In the genomic region with DNA sequence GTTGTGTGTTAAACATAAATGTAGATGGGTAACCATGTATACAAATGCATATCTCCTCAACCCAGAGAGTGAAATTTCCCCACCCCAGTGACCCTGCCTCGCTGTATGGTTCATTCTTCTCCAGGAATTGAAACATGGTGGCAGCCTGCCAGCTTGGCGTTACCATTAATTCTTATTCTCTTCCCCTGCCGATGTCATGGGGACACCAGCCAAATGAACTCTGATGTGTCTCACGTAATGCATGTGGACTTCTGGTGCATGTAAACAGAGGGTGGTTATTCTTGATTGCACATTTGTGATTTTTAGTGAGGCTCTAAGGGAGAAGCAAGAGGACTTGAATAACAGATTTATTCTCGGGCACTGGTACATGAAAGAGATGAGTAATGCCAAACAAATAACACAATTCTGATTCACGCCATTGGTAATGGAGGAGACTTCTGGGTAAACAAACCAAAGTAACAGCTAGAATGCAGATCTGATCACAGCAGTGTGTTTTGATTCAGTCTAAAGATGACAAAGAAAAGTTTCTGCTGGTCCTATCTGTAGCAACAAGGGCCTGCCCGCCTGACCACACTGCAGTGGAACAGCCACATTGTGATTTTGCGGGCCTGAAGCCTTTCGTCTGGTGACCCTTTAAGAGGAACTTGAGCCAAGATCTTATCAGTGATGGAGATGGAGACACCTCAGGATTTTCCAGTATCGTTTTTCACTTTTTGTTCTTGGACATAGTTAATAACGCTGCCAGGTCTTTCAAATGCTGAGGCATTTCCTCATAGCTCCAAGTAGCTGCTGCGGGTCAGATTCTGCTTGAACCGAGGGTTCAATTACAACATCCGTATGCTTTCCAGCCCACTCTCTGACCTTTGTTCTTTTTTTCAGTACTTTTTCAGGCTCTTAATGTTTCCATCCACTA, we compare ENCODE assay signal across 8 cellular contexts.
A peak's percentile ranks its signal among the peaks of the same experiment; 100 is the strongest.
DNase-seq lines count a peak whose midpoint lies in the region; ATAC-seq and TF ChIP-seq lines count a peak whose summit lies in the region.

No MANE protein-coding gene starts in this region.

- H3K36me3 ChIP-seq in brain microvascular endothelial cell (replicated peaks) = no peaks in the 10 kb centered on the region
- no peaks in the 10 kb centered on the region for H3K36me3 ChIP-seq in tibial nerve

- H3K36me3 Mint-ChIP-seq in activated naive CD4-positive, alpha-beta T cell treated with anti-CD3 and anti-CD28 coated beads for 36 hours (ENCODE audit: low read depth) = peaks cover 52% of the 10 kb centered on the region
- peaks cover 31% of the 10 kb centered on the region for H3K36me3 Mint-ChIP-seq in stimulated activated effector memory CD8-positive, alpha-beta T cell treated with anti-CD3 and anti-CD28 coated beads, Interleukin-12 subunit alpha, Interleukin-12 subunit beta, amount 100 ng/mL, for 72 hours

- DNase-seq in DMS 273 (lab: John Stamatoyannopoulos, UW; ENCODE audit: unreplicated experiment) (peak; percentile 13), DMS 273 treated with DMSO at 0.1 percent for 48 hours (lab: John Stamatoyannopoulos, UW) (no peak), brain microvascular endothelial cell (peak; percentile 96), left lobe of liver (ENCODE audit: low spot score) (peak; percentile 94), tibial nerve (ENCODE audit: low spot score in 2 of 2) (peak; percentile 81 to 89)
- DNase-seq in activated naive CD4-positive, alpha-beta T cell treated with anti-CD3 and anti-CD28 coated beads for 36 hours = no peak
- DNase-seq in stimulated activated effector memory CD8-positive, alpha-beta T cell treated with anti-CD3 and anti-CD28 coated beads, Interleukin-12 subunit alpha, Interleukin-12 subunit beta, amount 100 ng/mL, for 72 hours (ENCODE audit: low spot score in 2 of 2) = no peak

- H3K27ac Mint-ChIP-seq in activated naive CD4-positive, alpha-beta T cell treated with anti-CD3 and anti-CD28 coated beads for 36 hours = no peak overlapping the region
- H3K27ac Mint-ChIP-seq in stimulated activated effector memory CD8-positive, alpha-beta T cell treated with anti-CD3 and anti-CD28 coated beads, Interleukin-12 subunit alpha, Interleukin-12 subunit beta, amount 100 ng/mL, for 72 hours = no peak overlapping the region

- no peak for TF ChIP-seq CTCF in brain microvascular endothelial cell (IDR thresholded peaks at IDR 0.05; ENCODE audit: low read depth, low read length, missing control alignments)
- no peak for TF ChIP-seq CTCF in tibial nerve (IDR thresholded peaks at IDR 0.05)

- no peak overlapping the region for H3K4me3 Mint-ChIP-seq in activated naive CD4-positive, alpha-beta T cell treated with anti-CD3 and anti-CD28 coated beads for 36 hours
- H3K4me3 Mint-ChIP-seq in stimulated activated effector memory CD8-positive, alpha-beta T cell treated with anti-CD3 and anti-CD28 coated beads, Interleukin-12 subunit alpha, Interleukin-12 subunit beta, amount 100 ng/mL, for 72 hours = no peak overlapping the region

- peaks cover 7% of the 10 kb centered on the region for H3K9me3 Mint-ChIP-seq in activated naive CD4-positive, alpha-beta T cell treated with anti-CD3 and anti-CD28 coated beads for 36 hours
- no peaks in the 10 kb centered on the region for H3K9me3 Mint-ChIP-seq in stimulated activated effector memory CD8-positive, alpha-beta T cell treated with anti-CD3 and anti-CD28 coated beads, Interleukin-12 subunit alpha, Interleukin-12 subunit beta, amount 100 ng/mL, for 72 hours

- H3K27me3 ChIP-seq in brain microvascular endothelial cell (replicated peaks) = no peaks in the 10 kb centered on the region
- H3K27me3 ChIP-seq in tibial nerve = no peaks in the 10 kb centered on the region

- intact Hi-C loops in activated naive CD4-positive, alpha-beta T cell treated with anti-CD3 and anti-CD28 coated beads for 36 hours (cut with micrococcal nuclease) = no loop called here

- H3K4me1 Mint-ChIP-seq in activated naive CD4-positive, alpha-beta T cell treated with anti-CD3 and anti-CD28 coated beads for 36 hours (ENCODE audit: low read depth) = no peaks in the 10 kb centered on the region
- H3K4me1 Mint-ChIP-seq in stimulated activated effector memory CD8-positive, alpha-beta T cell treated with anti-CD3 and anti-CD28 coated beads, Interleukin-12 subunit alpha, Interleukin-12 subunit beta, amount 100 ng/mL, for 72 hours = no peaks in the 10 kb centered on the region

- in situ Hi-C loops in brain microvascular endothelial cell (cut with HindIII; ENCODE audit: low pct_ligation_motif_present, low sequenced_read_pairs) = no loop called here

- CTCF ChIA-PET in activated naive CD4-positive, alpha-beta T cell treated with anti-CD3 and anti-CD28 coated beads for 36 hours (lab: Charles Lee) = no interaction called here

- 13 to 17% methylated on average over 14 of the region's 14 CpGs for WGBS in tibial nerve, 2 donors

- no peaks in the 10 kb centered on the region for H3K27me3 Mint-ChIP-seq in activated naive CD4-positive, alpha-beta T cell treated with anti-CD3 and anti-CD28 coated beads for 36 hours (ENCODE audit: low read depth)

- TF ChIP-seq EP300 in tibial nerve (IDR thresholded peaks at IDR 0.05) = peak; percentile 65 to 88

- H3K4me1 ChIP-seq in tibial nerve = peaks cover 6 to 78% (median 41%) of the 10 kb centered on the region in 4 donors

- peak; percentile 79 for ATAC-seq in left lobe of liver
- no peak for ATAC-seq in stimulated activated effector memory CD8-positive, alpha-beta T cell treated with anti-CD3 and anti-CD28 coated beads, Interleukin-12 subunit alpha, Interleukin-12 subunit beta, amount 100 ng/mL, for 72 hours
- no peak for ATAC-seq in GM21529 (IDR thresholded peaks at IDR 0.05; ENCODE audit: unreplicated experiment)

- H3K4me3 ChIP-seq in brain microvascular endothelial cell (ENCODE audit: low read depth, low read length) = no peak overlapping the region
- H3K4me3 ChIP-seq in tibial nerve = no peak overlapping the region

- H3K27ac ChIP-seq in brain microvascular endothelial cell = peak overlapping the region; percentile 99
- H3K27ac ChIP-seq in tibial nerve = peak overlapping the region; percentile 73 to 91 (median 82)

- no peaks in the 10 kb centered on the region for H3K9me3 ChIP-seq in tibial nerve

- no peak for TF ChIP-seq POLR2A in tibial nerve (IDR thresholded peaks at IDR 0.05)

Comparison
In these comparisons a context has a peak if more than half of its experiments do, and no peak if none do; other contexts are left out.
1. DNase-seq: peak in DMS 273 (single experiment), brain microvascular endothelial cell (single experiment), left lobe of liver (single experiment) and tibial nerve (2 of 2); none in DMS 273 treated with DMSO at 0.1 percent for 48 hours (single experiment), activated naive CD4-positive, alpha-beta T cell treated with anti-CD3 and anti-CD28 coated beads for 36 hours (single experiment) and stimulated activated effector memory CD8-positive, alpha-beta T cell treated with anti-CD3 and anti-CD28 coated beads, Interleukin-12 subunit alpha, Interleukin-12 subunit beta, amount 100 ng/mL, for 72 hours (0 of 2).